Comparison of ENCODE assay signal across 8 cellular contexts in genomic region chr2:85886585-85886984, GRCh38. TPM values are rescaled to one million over a fixed set of nuclear protein-coding genes. Genes with fewer than 3 reads are reported as not detected.
DNase-seq lines count a peak whose midpoint lies in the region; ATAC-seq and TF ChIP-seq lines count a peak whose summit lies in the region.

No MANE protein-coding gene starts in this region.

- in situ Hi-C loops in Caki2 (cut with HindIII; ENCODE audit: low pct_unique_long_range_greater_than_20kb, low sequenced_read_pairs) = no loop called here

- POLR2A ChIA-PET in SK-N-SH (lab: Yijun Ruan, JAX) = interaction anchor here (0.9 kb wide), 1 partner anchor 75 kb away, joined by 4 read pairs; no protein-coding TSS in a partner anchor

- no peak for TF ChIP-seq CTCF in SK-N-SH (IDR thresholded peaks at IDR 0.05)
- TF ChIP-seq CTCF in ascending aorta (IDR thresholded peaks at IDR 0.05) = no peak

- H3K27me3 ChIP-seq in SK-N-SH (ENCODE audit: insufficient read depth) (no peaks in the 10 kb centered on the region), ascending aorta (no peaks in the 10 kb centered on the region), layer of hippocampus (ENCODE audit: control insufficient read depth, insufficient read depth, low read length) (no peaks in the 10 kb centered on the region)

- 13% methylated on average over 9 of the region's 11 CpGs for WGBS in SK-N-SH (ENCODE audit: low lambda C conversion rate)

- no peaks in the 10 kb centered on the region for H3K9me2 ChIP-seq in SK-N-SH

- H3K4me3 ChIP-seq in SK-N-SH (ENCODE audit: low read depth in 2 of 2, low read length in 1 of 2) = peak overlapping the region; percentile 71 to 73; a peak in 2 of 4 replicates
- peak overlapping the region; percentile 85 to 95 for H3K4me3 ChIP-seq in ascending aorta

- H3K9me3 ChIP-seq in SK-N-SH (no peaks in the 10 kb centered on the region), ascending aorta (no peaks in the 10 kb centered on the region)

- TF ChIP-seq RAD21 in SK-N-SH (IDR thresholded peaks at IDR 0.05; ENCODE audit: low read length) = no peak

- H3F3A ChIP-seq in SK-N-SH (replicated peaks; ENCODE audit: insufficient read depth) = peaks cover 22% of the 10 kb centered on the region

- peaks cover 13 to 24% of the 10 kb centered on the region in 2 experiments for H3K4me1 ChIP-seq in SK-N-SH (ENCODE audit: control insufficient read depth in 1 of 2, insufficient read depth in 2 of 2, low read depth in 1 of 2, low read length in 1 of 2)
- peaks cover 4 to 36% of the 10 kb centered on the region in 2 donors for H3K4me1 ChIP-seq in ascending aorta

- H3K36me3 ChIP-seq in SK-N-SH (replicated peaks in 1 of 2; ENCODE audit: control insufficient read depth in 1 of 2, insufficient read depth in 2 of 2, low read length in 1 of 2) = peaks cover 0 to 9% of the 10 kb centered on the region in 2 experiments
- H3K36me3 ChIP-seq in ascending aorta = no peaks in the 10 kb centered on the region

- H3K79me2 ChIP-seq in SK-N-SH (ENCODE audit: insufficient read depth) = peaks cover 44% of the 10 kb centered on the region

- H3K9ac ChIP-seq in SK-N-SH = peak overlapping the region; percentile 9; the same call in 1 of the 2 replicates

- peak overlapping the region; percentile 57 to 70; a peak in 3 of 4 replicates for H3K27ac ChIP-seq in SK-N-SH (ENCODE audit: low read depth in 2 of 2, low read length in 1 of 2)
- H3K27ac ChIP-seq in ascending aorta = peak overlapping the region; percentile 85 to 88
- peak overlapping the region; percentile 94 for H3K27ac ChIP-seq in layer of hippocampus (ENCODE audit: low read depth, low read length)

- H2AFZ ChIP-seq in SK-N-SH (ENCODE audit: low read depth) = no peak overlapping the region

- DNase-seq in Caki2 (ENCODE audit: low read depth) = peak; percentile 72
- no peak for DNase-seq in SK-N-SH
- peak in 1 of 2 donors; percentile 90 for DNase-seq in ascending aorta (ENCODE audit: low spot score in 2 of 2)
- peak; percentile 77 for DNase-seq in stimulated activated CD4-positive, alpha-beta T cell treated with anti-CD3 and anti-CD28 coated beads, Interleukin-4, amount 100 ng/mL, for 24 hours
- DNase-seq in NCI-H2196 (lab: John Stamatoyannopoulos, UW; ENCODE audit: unreplicated experiment) = no peak

- CTCF ChIA-PET in SK-N-SH (lab: Yijun Ruan, JAX) = interaction anchor here (0.7 to 6.2 kb wide), 6 partner anchors 8 to 194 kb away, joined by 4 to 120 read pairs (median 28); no protein-coding TSS in a partner anchor

- no peaks in the 10 kb centered on the region; the same call in 1 of the 2 replicates for H4K20me1 ChIP-seq in SK-N-SH (ENCODE audit: insufficient read depth)

- H3K4me2 ChIP-seq in SK-N-SH = peak overlapping the region; percentile 91

- ATAC-seq in GM19463 (IDR thresholded peaks at IDR 0.05; ENCODE audit: unreplicated experiment) (no peak), HG03571 (IDR thresholded peaks at IDR 0.05; ENCODE audit: unreplicated experiment) (no peak)

- peak in 1 of 2 experiments; percentile 77; a peak in 1 of 4 replicates for TF ChIP-seq EP300 in SK-N-SH (IDR thresholded peaks at IDR 0.05; ENCODE audit: borderline replicate concordance in 1 of 2, low read depth in 1 of 2, low read length in 1 of 2)

- intact Hi-C loops in ascending aorta (cut with DNase I) = loop anchor here (2.0 to 5.0 kb wide), 4 partner anchors 136 to 192 kb away; no protein-coding TSS in a partner anchor

TF ChIP-seq in SK-N-SH, 30 proteins besides CTCF, POLR2A, EP300 and RAD21 (continues in another document):
- no peak for TF ChIP-seq REST (IDR thresholded peaks at IDR 0.05; ENCODE audit: low read depth, low read length)
- no peak for TF ChIP-seq ELF1 (IDR thresholded peaks at IDR 0.05)
- TF ChIP-seq RFX5 (IDR thresholded peaks at IDR 0.05; ENCODE audit: low read length) = no peak
- peak; percentile 63; the same call in 1 of the 2 replicates for TF ChIP-seq NFIC (IDR thresholded peaks at IDR 0.05; ENCODE audit: borderline replicate concordance)
- TF ChIP-seq PBX3 (IDR thresholded peaks at IDR 0.05) = peak; percentile 93
- TF ChIP-seq TAF1 (IDR thresholded peaks at IDR 0.05; ENCODE audit: borderline replicate concordance, low read depth, low read length) = no peak
- no peak for TF ChIP-seq EZH2phosphoT487 (IDR thresholded peaks at IDR 0.05; ENCODE audit: borderline replicate concordance, low read depth)
- no peak for TF ChIP-seq SMC3 (IDR thresholded peaks at IDR 0.05; ENCODE audit: low read depth, low read length)
- TF ChIP-seq MXI1 (IDR thresholded peaks at IDR 0.05; ENCODE audit: low read depth, low read length) = peak; percentile 46; the same call in 1 of the 2 replicates
- TF ChIP-seq USF1 (IDR thresholded peaks at IDR 0.05; ENCODE audit: borderline replicate concordance, low read depth) = no peak; the same call in 1 of the 2 replicates
- TF ChIP-seq RCOR1 (IDR thresholded peaks at IDR 0.05; ENCODE audit: low read length) = no peak
- no peak for TF ChIP-seq YY1 (IDR thresholded peaks at IDR 0.05; ENCODE audit: low read depth)
- TF ChIP-seq RXRA (IDR thresholded peaks at IDR 0.05; ENCODE audit: borderline replicate concordance, low read depth) = no peak
- TF ChIP-seq FOSL2 (IDR thresholded peaks at IDR 0.05; ENCODE audit: borderline replicate concordance, low read depth) = peak; percentile 76; the same call in 1 of the 2 replicates
- peak; percentile 98 for TF ChIP-seq MAX (IDR thresholded peaks at IDR 0.05; ENCODE audit: low read depth)
- no peak for TF ChIP-seq NRF1 (IDR thresholded peaks at IDR 0.05; ENCODE audit: low read depth, low read length)
- TF ChIP-seq POLR2AphosphoS5 (IDR thresholded peaks at IDR 0.05; ENCODE audit: low read depth, low read length) = peak; percentile 69; the same call in 1 of the 2 replicates
- peak; percentile 22; the same call in 1 of the 2 replicates for TF ChIP-seq TEAD4 (IDR thresholded peaks at IDR 0.05; ENCODE audit: borderline replicate concordance, insufficient read depth)
- TF ChIP-seq CHD2 (IDR thresholded peaks at IDR 0.05; ENCODE audit: low read length, partially characterized antibody) = no peak
- no peak for TF ChIP-seq FOXJ3 (CRISPR knock-in tag; IDR thresholded peaks at IDR 0.05)
- TF ChIP-seq USF2 (IDR thresholded peaks at IDR 0.05; ENCODE audit: borderline replicate concordance, low read depth, low read length) = no peak
- TF ChIP-seq JUND (IDR thresholded peaks at IDR 0.05) = peak; percentile 74

RNA-seq across cellular contexts. Expression of gene ST3GAL5, which starts 2.2 kb away (rescaled TPM):
- total RNA-seq in Caki2 (2014; rRNA removed; shearing (Covaris generic); ENCODE audit: low replicate concordance) = 17.5 and 19.2 TPM in 2 replicates
- polyA plus RNA-seq in SK-N-SH (2012; rRNA removed) = 37.6 and 55.7 TPM in 2 replicates
- 55.0 and 61.9 TPM in 2 replicates for polyA plus RNA-seq in SK-N-SH (2012; cell fraction: cytosol; rRNA removed)
- 46.2 and 62.7 TPM in 2 replicates for polyA plus RNA-seq in SK-N-SH (2012; cell fraction: nucleus; rRNA removed)
- total RNA-seq in ascending aorta = 21.0 TPM

Comparison
In these comparisons a context has a peak if more than half of its experiments do, and no peak if none do; other contexts are left out.
1. DNase-seq: peak in Caki2 (single experiment) and stimulated activated CD4-positive, alpha-beta T cell treated with anti-CD3 and anti-CD28 coated beads, Interleukin-4, amount 100 ng/mL, for 24 hours (single experiment); none in SK-N-SH (single experiment) and NCI-H2196 (single experiment).
2. Peak in every context shown above with its lines, with median percentiles within 50 percentile points of each other: H3K27ac ChIP-seq.